In the genomic region with DNA sequence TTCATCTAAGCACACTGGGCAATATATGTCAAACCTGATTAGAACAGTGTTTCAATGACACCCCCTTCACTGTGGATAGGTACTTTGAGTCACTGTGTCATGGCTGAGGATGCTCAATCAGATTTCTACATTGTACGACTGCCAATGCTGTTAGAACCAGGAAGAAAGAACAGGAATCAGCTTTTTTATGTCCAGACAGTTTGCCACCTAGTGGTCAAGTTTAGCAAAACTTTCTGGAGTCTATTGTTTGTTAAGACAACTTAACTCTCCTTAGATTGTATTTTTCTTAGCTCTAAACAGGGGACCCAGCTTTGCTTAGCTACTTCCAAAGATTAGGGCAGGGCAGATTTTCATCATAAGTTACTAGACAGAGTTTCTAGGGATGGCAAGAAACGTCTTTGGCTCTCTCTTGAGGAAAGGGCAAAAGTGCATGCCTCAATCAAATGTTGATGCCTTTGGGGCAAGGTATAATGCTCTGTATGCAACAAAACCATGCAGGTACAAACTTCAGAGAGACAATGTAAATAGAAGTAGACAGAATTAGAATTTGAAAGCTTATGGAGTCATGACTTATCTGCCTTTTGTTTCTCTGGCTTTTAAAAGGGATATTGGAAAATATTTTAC, we compare ENCODE assay signal across 8 cellular contexts. TPM values are rescaled to one million over a fixed set of nuclear protein-coding genes. Genes with fewer than 3 reads are reported as not detected.
DNase-seq lines count a peak whose midpoint lies in the region; ATAC-seq lines count a peak whose summit lies in the region.

No MANE protein-coding gene starts in this region.

- peak; percentile 29 for DNase-seq in NCI-H510A treated with DMSO at 0.1 percent for 48 hours (lab: John Stamatoyannopoulos, UW)
- DNase-seq in NCI-H510A (lab: John Stamatoyannopoulos, UW) = no peak
- DNase-seq in HuH-7.5 (ENCODE audit: low spot score) = peak; percentile 2
- DNase-seq in OCI-M1 (lab: John Stamatoyannopoulos, UW) = peak; percentile 77
- peak; percentile 66 for DNase-seq in dermis blood vessel endothelial cell
- DNase-seq in midbrain (lab: John Stamatoyannopoulos, UW) = peak; percentile 57
- no peak for DNase-seq in activated naive CD8-positive, alpha-beta T cell treated with anti-CD3 and anti-CD28 coated beads, Interleukin-2, amount 50 U/mL, for 24 hours

- no peaks in the 10 kb centered on the region for H3K4me1 Mint-ChIP-seq in activated naive CD8-positive, alpha-beta T cell treated with anti-CD3 and anti-CD28 coated beads, Interleukin-2, amount 50 U/mL, for 24 hours

- no peaks in the 10 kb centered on the region for H3K27me3 Mint-ChIP-seq in activated naive CD8-positive, alpha-beta T cell treated with anti-CD3 and anti-CD28 coated beads, Interleukin-2, amount 50 U/mL, for 24 hours

- peak; percentile 73 for ATAC-seq in GM19463 (IDR thresholded peaks at IDR 0.05; ENCODE audit: unreplicated experiment)
- no peak for ATAC-seq in activated naive CD8-positive, alpha-beta T cell treated with anti-CD3 and anti-CD28 coated beads, Interleukin-2, amount 50 U/mL, for 24 hours

- no peaks in the 10 kb centered on the region for H3K9me3 Mint-ChIP-seq in activated naive CD8-positive, alpha-beta T cell treated with anti-CD3 and anti-CD28 coated beads, Interleukin-2, amount 50 U/mL, for 24 hours

- no peak overlapping the region for H3K4me3 Mint-ChIP-seq in activated naive CD8-positive, alpha-beta T cell treated with anti-CD3 and anti-CD28 coated beads, Interleukin-2, amount 50 U/mL, for 24 hours

- H3K36me3 Mint-ChIP-seq in activated naive CD8-positive, alpha-beta T cell treated with anti-CD3 and anti-CD28 coated beads, Interleukin-2, amount 50 U/mL, for 24 hours (ENCODE audit: low read depth) = no peaks in the 10 kb centered on the region

- H3K27ac Mint-ChIP-seq in activated naive CD8-positive, alpha-beta T cell treated with anti-CD3 and anti-CD28 coated beads, Interleukin-2, amount 50 U/mL, for 24 hours = no peak overlapping the region

RNA-seq across cellular contexts. Expression of gene BMP3, which starts 40.5 kb away (rescaled TPM):
- not detected in 2 replicates for total RNA-seq in dermis blood vessel endothelial cell

Comparison
In these comparisons a context has a peak if more than half of its experiments do, and no peak if none do; other contexts are left out.
1. DNase-seq: peak in NCI-H510A treated with DMSO at 0.1 percent for 48 hours (single experiment), HuH-7.5 (single experiment), OCI-M1 (single experiment), dermis blood vessel endothelial cell (single experiment) and midbrain (single experiment); none in NCI-H510A (single experiment) and activated naive CD8-positive, alpha-beta T cell treated with anti-CD3 and anti-CD28 coated beads, Interleukin-2, amount 50 U/mL, for 24 hours (single experiment).